In genomic region chr1:154272217-154272998, GRCh38 we compare ENCODE assay signal across 8 cellular contexts. TPM values are rescaled to one million over a fixed set of nuclear protein-coding genes. Genes with fewer than 3 reads are reported as not detected.
DNase-seq lines count a peak whose midpoint lies in the region; ATAC-seq, FAIRE-seq and TF ChIP-seq lines count a peak whose summit lies in the region.

Gene HAX1 (plus strand): TSS chr1:154272629. CDS start chr1:154272724, 95 bp downstream.

- no peaks in the 10 kb centered on the region for H3K9me3 Mint-ChIP-seq in activated B cell treated with CpG ODN at 0.5 μM for 24 hours

- H3K27ac Mint-ChIP-seq in activated B cell treated with CpG ODN at 0.5 μM for 24 hours: peak within 1 kb of the TSS; percentile 97

- peak; percentile 87 for ATAC-seq in GM18907 (IDR thresholded peaks at IDR 0.05; ENCODE audit: unreplicated experiment)
- peak; percentile 91 for ATAC-seq in HG03175 (IDR thresholded peaks at IDR 0.05; ENCODE audit: unreplicated experiment)
- peak; percentile 93 for ATAC-seq in activated B cell treated with CpG ODN at 0.5 μM for 24 hours (ENCODE audit: low read depth)

- DNase-seq in AG08396 (ENCODE audit: low spot score): peak; percentile 93
- peak; percentile 97 for DNase-seq in NCI-H226
- DNase-seq in activated B cell treated with CpG ODN at 0.5 μM for 24 hours: peak; percentile 88
- peak; percentile 97 for DNase-seq in central memory CD4-positive, alpha-beta T cell
- DNase-seq in stimulated activated CD4-positive, alpha-beta T cell treated with anti-CD3 and anti-CD28 coated beads, Interleukin-12 subunit alpha, Interleukin-12 subunit beta, amount 100 ng/mL, for 48 hours (ENCODE audit: low read depth in 2 of 3, low spot score in 1 of 3): peak; percentile 96 to 98 (median 96)

- no peaks in the 10 kb centered on the region for H3K27me3 Mint-ChIP-seq in activated B cell treated with CpG ODN at 0.5 μM for 24 hours

- TF ChIP-seq CTCF in activated B cell treated with CpG ODN at 0.5 μM for 24 hours (IDR thresholded peaks at IDR 0.05): peak; percentile 46

- CTCF ChIA-PET in activated B cell treated with CpG ODN at 0.5 μM for 24 hours (lab: Charles Lee): interaction anchor here (0.5 to 3.5 kb wide), 13 partner anchors 25 to 904 kb away, joined by 3 to 24 read pairs (median 4); partner anchors contain the start of gene TPM3

- H3K4me3 Mint-ChIP-seq in activated B cell treated with CpG ODN at 0.5 μM for 24 hours: peak within 1 kb of the TSS; percentile 96

- peaks cover 39% of the 10 kb centered on the region for H3K4me1 Mint-ChIP-seq in activated B cell treated with CpG ODN at 0.5 μM for 24 hours

- FAIRE-seq in islet of Langerhans (lab: Jason Lieb, UNC): peak; percentile 73

- intact Hi-C loops in activated B cell treated with CpG ODN at 0.5 μM for 24 hours (cut with micrococcal nuclease): loop anchor here (1.0 to 2.0 kb wide), 17 partner anchors 52 to 762 kb away; partner anchors contain the start of genes CRTC2, DENND4B, GATAD2B and RPS27

- POLR2A ChIA-PET in activated B cell treated with CpG ODN at 0.5 μM for 24 hours (lab: Charles Lee): interaction anchor here (0.5 to 2.2 kb wide), 21 partner anchors 51 to 1472 kb away, joined by 3 to 14 read pairs (median 4); partner anchors contain the start of genes ATP8B2, JTB, RPS27 and UBAP2L

- H3K36me3 Mint-ChIP-seq in activated B cell treated with CpG ODN at 0.5 μM for 24 hours (ENCODE audit: low read depth): peaks cover 63% of the 10 kb centered on the region

RNA-seq across cellular contexts. Expression of gene HAX1, which starts in this region (rescaled TPM):
- 89.4 and 93.0 TPM in 2 replicates for total RNA-seq in activated B cell treated with CpG ODN at 0.5 μM for 24 hours

Comparison
In these comparisons a context has a peak if more than half of its experiments do, and no peak if none do; other contexts are left out.
1. Peak in every context shown above with its lines: DNase-seq and ATAC-seq.